In the genomic region with DNA sequence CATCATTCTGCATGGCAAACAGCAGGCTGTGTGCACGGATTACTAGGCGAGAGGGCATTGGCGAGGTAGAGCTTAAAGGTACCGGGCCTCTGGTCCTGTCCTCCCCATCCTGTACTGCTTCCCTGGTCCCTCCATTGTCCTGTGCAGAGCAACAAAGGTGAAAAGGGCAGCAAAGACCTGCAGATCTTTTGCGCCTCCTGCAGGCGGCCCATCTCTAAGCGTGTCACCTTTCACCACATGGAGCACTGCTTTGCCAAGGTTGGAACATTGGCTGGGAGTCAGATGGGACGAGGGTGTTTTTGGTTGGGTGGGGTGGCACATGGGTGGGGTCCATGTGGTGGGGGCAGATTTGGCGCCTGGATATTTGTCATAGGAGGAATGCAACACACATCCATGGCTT, we compare ENCODE assay signal across 10 cellular contexts.
DNase-seq lines count a peak whose midpoint lies in the region; ATAC-seq and TF ChIP-seq lines count a peak whose summit lies in the region.
"Had no signal": no experiment of that assay in that cellular context is flagged by ENCODE, and none has a peak within 500 bp of the region (broad histone marks: within the 10 kb centered on the region; RNA-seq: fewer than 3 reads in every experiment).

No MANE protein-coding gene starts in this region.

- no peaks in the 10 kb centered on the region for H3K9me3 Mint-ChIP-seq in activated CD4-positive, alpha-beta T cell treated with anti-CD3 and anti-CD28 coated beads for 36 hours (ENCODE audit: low read depth)
- no peaks in the 10 kb centered on the region for H3K9me3 Mint-ChIP-seq in activated naive CD4-positive, alpha-beta T cell treated with anti-CD3 and anti-CD28 coated beads, Interleukin-2, amount 10 ng/mL, durations not matched to agents 7 days and 5 days
- H3K9me3 Mint-ChIP-seq: activated naive CD4-positive, alpha-beta T cell treated with anti-CD3 and anti-CD28 coated beads, Interleukin-2, amount 50 U/mL, for 72 hours had no signal

- CTCF ChIA-PET in activated CD4-positive, alpha-beta T cell treated with anti-CD3 and anti-CD28 coated beads for 36 hours (lab: Charles Lee), result no interaction called here
- CTCF ChIA-PET in HEK293 (lab: Yijun Ruan, JAX), result no interaction called here
- CTCF ChIA-PET in activated naive CD4-positive, alpha-beta T cell treated with anti-CD3 and anti-CD28 coated beads, Interleukin-2, amount 10 ng/mL, durations not matched to agents 7 days and 5 days (lab: Charles Lee), result no interaction called here

- no peak overlapping the region for H3K27ac ChIP-seq in HEK293 (ENCODE audit: extremely low read depth, low read depth, low read length)

- no peaks in the 10 kb centered on the region for H3K9me3 ChIP-seq in HEK293 (ENCODE audit: control insufficient read depth, insufficient read depth, low read depth, low read length)

- H3K36me3 ChIP-seq in HEK293 (ENCODE audit: control insufficient read depth in 2 of 2, insufficient read depth in 1 of 2, low read length in 2 of 2), result no peaks in the 10 kb centered on the region

- peak; percentile 56 for DNase-seq in activated CD4-positive, alpha-beta T cell treated with anti-CD3 and anti-CD28 coated beads for 36 hours
- no peak for DNase-seq in activated CD4-positive, alpha-beta T cell treated with anti-CD3 and anti-CD28 coated beads, Interleukin-2, amount 50 U/mL, for 1 hour
- peak; percentile 37 for DNase-seq in activated naive CD4-positive, alpha-beta T cell treated with anti-CD3 and anti-CD28 coated beads, Interleukin-2, amount 10 ng/mL, durations not matched to agents 7 days and 5 days
- DNase-seq in stimulated activated CD4-positive, alpha-beta T cell treated with anti-CD3 and anti-CD28 coated beads, Interleukin-1b, Interleukin-23, amount 100 ng/mL, for 48 hours, result peak; percentile 5
- no peak for DNase-seq in SHP77 (lab: John Stamatoyannopoulos, UW)
- DNase-seq in NCI-H187 treated with DMSO at 0.1 percent for 48 hours (lab: John Stamatoyannopoulos, UW), result no peak
- DNase-seq: NCI-H2081 had no signal

- H3K36me3 Mint-ChIP-seq in activated CD4-positive, alpha-beta T cell treated with anti-CD3 and anti-CD28 coated beads for 36 hours (ENCODE audit: low read depth), result no peaks in the 10 kb centered on the region
- no peaks in the 10 kb centered on the region for H3K36me3 Mint-ChIP-seq in activated naive CD4-positive, alpha-beta T cell treated with anti-CD3 and anti-CD28 coated beads, Interleukin-2, amount 10 ng/mL, durations not matched to agents 7 days and 5 days
- H3K36me3 Mint-ChIP-seq: activated naive CD4-positive, alpha-beta T cell treated with anti-CD3 and anti-CD28 coated beads, Interleukin-2, amount 50 U/mL, for 72 hours had no signal

- POLR2A ChIA-PET in activated CD4-positive, alpha-beta T cell treated with anti-CD3 and anti-CD28 coated beads for 36 hours (lab: Charles Lee), result no interaction called here
- POLR2A ChIA-PET in HEK293 (lab: Yijun Ruan, JAX), result no interaction called here

- no peak overlapping the region for H3K4me3 Mint-ChIP-seq in activated CD4-positive, alpha-beta T cell treated with anti-CD3 and anti-CD28 coated beads for 36 hours
- H3K4me3 Mint-ChIP-seq in activated naive CD4-positive, alpha-beta T cell treated with anti-CD3 and anti-CD28 coated beads, Interleukin-2, amount 10 ng/mL, durations not matched to agents 7 days and 5 days, result no peak overlapping the region

- intact Hi-C loops in activated CD4-positive, alpha-beta T cell treated with anti-CD3 and anti-CD28 coated beads for 36 hours (cut with DNase I, micrococcal nuclease), result loop anchor here in 1 of 2 experiments (1.0 to 5.0 kb wide), 3 partner anchors 59 to 162 kb away; a partner anchor contains a TSS

- H3K4me3 ChIP-seq in HEK293 (ENCODE audit: low read depth, low read length), result no peak overlapping the region

- no peak for TF ChIP-seq CTCF in HEK293 (tag by site-specific recombination; IDR thresholded peaks at IDR 0.05)

- H3K27me3 Mint-ChIP-seq in activated CD4-positive, alpha-beta T cell treated with anti-CD3 and anti-CD28 coated beads for 36 hours, result peaks cover 4% of the 10 kb centered on the region
- H3K27me3 Mint-ChIP-seq in activated naive CD4-positive, alpha-beta T cell treated with anti-CD3 and anti-CD28 coated beads, Interleukin-2, amount 10 ng/mL, durations not matched to agents 7 days and 5 days, result peaks cover 4% of the 10 kb centered on the region

- H3K27ac Mint-ChIP-seq in activated CD4-positive, alpha-beta T cell treated with anti-CD3 and anti-CD28 coated beads for 36 hours, result no peak overlapping the region
- no peak overlapping the region for H3K27ac Mint-ChIP-seq in activated naive CD4-positive, alpha-beta T cell treated with anti-CD3 and anti-CD28 coated beads, Interleukin-2, amount 10 ng/mL, durations not matched to agents 7 days and 5 days
- H3K27ac Mint-ChIP-seq: activated naive CD4-positive, alpha-beta T cell treated with anti-CD3 and anti-CD28 coated beads, Interleukin-2, amount 50 U/mL, for 72 hours had no signal

- peak; percentile 51 for ATAC-seq in activated CD4-positive, alpha-beta T cell treated with anti-CD3 and anti-CD28 coated beads for 36 hours
- no peak for ATAC-seq in HG02981 (IDR thresholded peaks at IDR 0.05; ENCODE audit: unreplicated experiment)

- H3K4me1 Mint-ChIP-seq in activated CD4-positive, alpha-beta T cell treated with anti-CD3 and anti-CD28 coated beads for 36 hours, result no peaks in the 10 kb centered on the region
- H3K4me1 Mint-ChIP-seq in activated naive CD4-positive, alpha-beta T cell treated with anti-CD3 and anti-CD28 coated beads, Interleukin-2, amount 10 ng/mL, durations not matched to agents 7 days and 5 days, result no peaks in the 10 kb centered on the region

- no peaks in the 10 kb centered on the region for H3K4me1 ChIP-seq in HEK293 (ENCODE audit: control insufficient read depth, insufficient read depth, low read length)

TF ChIP-seq in HEK293, 187 proteins besides CTCF, POLR2A, EP300 and RAD21:
- no peak for TF ChIP-seq ZNF10 (tag by site-specific recombination; IDR thresholded peaks at IDR 0.05)
- TF ChIP-seq ZBTB17 (tag by site-specific recombination; IDR thresholded peaks at IDR 0.05), result 0 out of 2 replicates have a peak, but pooled peaks have one; percentile 15
TF ChIP-seq in HEK293: peak in this region for 1.

Comparison
In these comparisons a context has a peak if more than half of its experiments do, and no peak if none do; other contexts are left out.
1. DNase-seq: peak in activated CD4-positive, alpha-beta T cell treated with anti-CD3 and anti-CD28 coated beads for 36 hours (single experiment), activated naive CD4-positive, alpha-beta T cell treated with anti-CD3 and anti-CD28 coated beads, Interleukin-2, amount 10 ng/mL, durations not matched to agents 7 days and 5 days (single experiment) and stimulated activated CD4-positive, alpha-beta T cell treated with anti-CD3 and anti-CD28 coated beads, Interleukin-1b, Interleukin-23, amount 100 ng/mL, for 48 hours (single experiment); none in activated CD4-positive, alpha-beta T cell treated with anti-CD3 and anti-CD28 coated beads, Interleukin-2, amount 50 U/mL, for 1 hour (single experiment), SHP77 (0 of 2) and NCI-H187 treated with DMSO at 0.1 percent for 48 hours (single experiment).